In genomic region chr2:105068387-105068786, GRCh38 we compare ENCODE assay signal across 21 cellular contexts. TPM values are rescaled to one million over a fixed set of nuclear protein-coding genes. Genes with fewer than 3 reads are reported as not detected.
DNase-seq lines count a peak whose midpoint lies in the region; ATAC-seq and TF ChIP-seq lines count a peak whose summit lies in the region.
"Had no signal": no experiment of that assay in that cellular context is flagged by ENCODE, and none has a peak within 500 bp of the region (broad histone marks: within the 10 kb centered on the region; RNA-seq: fewer than 3 reads in every experiment).

No MANE protein-coding gene starts in this region.

- peak overlapping the region; percentile 1 for H3K27ac Mint-ChIP-seq in activated naive CD4-positive, alpha-beta T cell treated with anti-CD3 and anti-CD28 coated beads for 36 hours
- H3K27ac Mint-ChIP-seq in activated naive CD4-positive, alpha-beta T cell treated with anti-CD3 and anti-CD28 coated beads, Interleukin-2, amount 50 U/mL, for 72 hours, result no peak overlapping the region
- H3K27ac Mint-ChIP-seq: B cell; CD14-positive monocyte; CD4-positive, alpha-beta T cell had no signal

- no peak for ATAC-seq in activated naive CD4-positive, alpha-beta T cell treated with anti-CD3 and anti-CD28 coated beads, Interleukin-2, amount 50 U/mL, for 72 hours
- ATAC-seq in mucosa of descending colon, result peak; percentile 57
- ATAC-seq in GM21529 (IDR thresholded peaks at IDR 0.05; ENCODE audit: unreplicated experiment), result no peak
- ATAC-seq: GM12878 had no signal

- peaks cover 3% of the 10 kb centered on the region for H3K36me3 Mint-ChIP-seq in activated naive CD4-positive, alpha-beta T cell treated with anti-CD3 and anti-CD28 coated beads for 36 hours (ENCODE audit: low read depth)
- no peaks in the 10 kb centered on the region for H3K36me3 Mint-ChIP-seq in activated naive CD4-positive, alpha-beta T cell treated with anti-CD3 and anti-CD28 coated beads, Interleukin-2, amount 50 U/mL, for 72 hours

- H3K4me1 Mint-ChIP-seq in activated naive CD4-positive, alpha-beta T cell treated with anti-CD3 and anti-CD28 coated beads for 36 hours (ENCODE audit: low read depth), result peaks cover 5% of the 10 kb centered on the region
- H3K4me1 Mint-ChIP-seq: B cell, CD14-positive monocyte had no signal

- H3K27ac ChIP-seq in transverse colon, result peak overlapping the region in 3 of 4 donors; percentile 46 to 70 (median 67)
- H3K27ac ChIP-seq: 22Rv1, BLaER1 had no signal

- intact Hi-C loops in activated naive CD4-positive, alpha-beta T cell treated with anti-CD3 and anti-CD28 coated beads for 36 hours (cut with micrococcal nuclease), result no loop called here
- intact Hi-C loops in mucosa of descending colon (cut with DNase I, micrococcal nuclease), result no loop called here
- intact Hi-C loops in transverse colon (cut with DNase I; ENCODE audit: low total_unique reads), result no loop called here

- DNase-seq in activated naive CD4-positive, alpha-beta T cell treated with anti-CD3 and anti-CD28 coated beads for 36 hours, result no peak
- no peak for DNase-seq in activated naive CD4-positive, alpha-beta T cell treated with anti-CD3 and anti-CD28 coated beads, Interleukin-2, amount 50 U/mL, for 72 hours (ENCODE audit: low spot score in 2 of 2)
- peak; percentile 13 for DNase-seq in fibroblast of villous mesenchyme (ENCODE audit: low read depth)
- DNase-seq in mucosa of descending colon, result no peak
- DNase-seq in transverse colon, result no peak
- DNase-seq in NCI-H2171 treated with DMSO at 0.1 percent for 48 hours (lab: John Stamatoyannopoulos, UW), result no peak
- no peak for DNase-seq in T-helper 1 cell
- DNase-seq: CD4-positive, alpha-beta T cell; CD8-positive, alpha-beta memory T cell; DMS 273 treated with DMSO at 0.1 percent for 48 hours; DMS79; EL; GDM1; GOT3; HCEC 1CT had no signal

- TF ChIP-seq EP300 in transverse colon (IDR thresholded peaks at IDR 0.05; ENCODE audit: low read depth), result no peak

- no peaks in the 10 kb centered on the region for H3K9me3 ChIP-seq in mucosa of descending colon
- H3K9me3 ChIP-seq in transverse colon, result no peaks in the 10 kb centered on the region
- H3K9me3 ChIP-seq: BLaER1 had no signal

- in situ Hi-C loops in transverse colon (cut with MboI; ENCODE audit: low pct_ligation_motif_present in 1 of 4, low pct_unique_long_range_greater_than_20kb in 1 of 4, low sequenced_read_pairs in 3 of 4), result no loop called here

- H3K27me3 ChIP-seq in transverse colon, result no peaks in the 10 kb centered on the region
- H3K27me3 ChIP-seq: BLaER1 had no signal

- H3K4me1 ChIP-seq in mucosa of descending colon (ENCODE audit: low read depth) (peaks cover 3% of the 10 kb centered on the region), transverse colon (peaks cover 0 to 24% (median 13%) of the 10 kb centered on the region in 4 donors)
- H3K4me1 ChIP-seq: BLaER1 had no signal

- TF ChIP-seq POLR2A in transverse colon (IDR thresholded peaks at IDR 0.05), result no peak

- H3K4me3 Mint-ChIP-seq in activated naive CD4-positive, alpha-beta T cell treated with anti-CD3 and anti-CD28 coated beads for 36 hours, result no peak overlapping the region
- H3K4me3 Mint-ChIP-seq: B cell; CD14-positive monocyte; CD4-positive, alpha-beta T cell; CD8-positive, alpha-beta memory T cell had no signal

- H3K4me3 ChIP-seq in fibroblast of villous mesenchyme (ENCODE audit: low read depth, low read length) (no peak overlapping the region), mucosa of descending colon (no peak overlapping the region), transverse colon (no peak overlapping the region)
- H3K4me3 ChIP-seq: BLaER1, GM12878 had no signal

- CTCF ChIA-PET in activated naive CD4-positive, alpha-beta T cell treated with anti-CD3 and anti-CD28 coated beads for 36 hours (lab: Charles Lee), result interaction anchor here (0.6 kb wide), 1 partner anchor 108 kb away, joined by 3 read pairs; no protein-coding TSS in a partner anchor

- H3K36me3 ChIP-seq in mucosa of descending colon (ENCODE audit: low read depth) (no peaks in the 10 kb centered on the region), transverse colon (peaks cover 0 to 4% (median 0%) of the 10 kb centered on the region in 4 donors)

- 45 to 57% methylated on average over 1 of the region's 1 CpG for WGBS in transverse colon (ENCODE audit: low coverage in 1 of 2), 2 donors

- H3K9me3 Mint-ChIP-seq in activated naive CD4-positive, alpha-beta T cell treated with anti-CD3 and anti-CD28 coated beads for 36 hours, result no peaks in the 10 kb centered on the region
- no peaks in the 10 kb centered on the region for H3K9me3 Mint-ChIP-seq in activated naive CD4-positive, alpha-beta T cell treated with anti-CD3 and anti-CD28 coated beads, Interleukin-2, amount 50 U/mL, for 72 hours
- H3K9me3 Mint-ChIP-seq: CD14-positive monocyte; CD4-positive, alpha-beta T cell; CD8-positive, alpha-beta memory T cell had no signal

- TF ChIP-seq CTCF in fibroblast of villous mesenchyme (IDR thresholded peaks at IDR 0.05; ENCODE audit: insufficient read depth, low read depth, low read length) (no peak), mucosa of descending colon (IDR thresholded peaks at IDR 0.05) (no peak), transverse colon (IDR thresholded peaks at IDR 0.05) (no peak)

- H3K27me3 Mint-ChIP-seq in activated naive CD4-positive, alpha-beta T cell treated with anti-CD3 and anti-CD28 coated beads for 36 hours (ENCODE audit: low read depth), result no peaks in the 10 kb centered on the region
- H3K27me3 Mint-ChIP-seq: B cell; CD4-positive, alpha-beta T cell; CD8-positive, alpha-beta memory T cell had no signal

RNA-seq across cellular contexts. Expression of gene MRPS9, which starts 30.5 kb away (rescaled TPM):
- total RNA-seq in activated naive CD4-positive, alpha-beta T cell treated with anti-CD3 and anti-CD28 coated beads for 36 hours, result 10 to 100 TPM; 42.1 to 45.3 TPM
- total RNA-seq in activated naive CD4-positive, alpha-beta T cell treated with anti-CD3 and anti-CD28 coated beads, Interleukin-2, amount 50 U/mL, for 72 hours, result 10 to 100 TPM; 36.0 to 36.8 TPM
- total RNA-seq in fibroblast of villous mesenchyme (20.6 and 22.9 TPM in 2 replicates), mucosa of descending colon (10 to 100 TPM; 20.5 to 29.6 (median 22.6) TPM), transverse colon (10 to 100 TPM; 12.9 to 27.8 (median 23.4) TPM)
